Comparison of ENCODE assay signal across 1 cellular context in the genomic region with DNA sequence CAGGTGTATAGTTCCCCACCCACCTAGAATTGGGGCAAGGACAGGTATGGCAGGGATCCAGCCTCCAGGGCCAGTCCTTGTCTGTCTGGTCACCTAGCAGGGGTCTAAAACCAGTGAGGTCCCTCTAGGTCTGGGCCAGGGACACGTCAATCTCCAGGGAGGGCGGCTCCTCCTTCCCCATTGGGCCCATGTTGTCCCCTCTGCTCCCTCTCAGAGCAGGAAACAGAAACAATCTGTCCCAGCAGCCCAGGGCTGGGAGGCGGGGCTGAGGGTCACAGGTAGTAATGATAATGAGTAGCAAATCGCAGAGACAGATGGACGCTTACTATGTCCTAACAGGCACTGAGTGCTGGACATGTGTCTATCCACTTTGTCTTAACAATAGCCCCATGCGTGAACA.
TF ChIP-seq lines count a peak whose summit lies in the region.

No MANE protein-coding gene starts in this region.

TF ChIP-seq in HepG2, 621 proteins besides CTCF, POLR2A, EP300 and RAD21 (continued from another document):
- TF ChIP-seq, protein P1, sequence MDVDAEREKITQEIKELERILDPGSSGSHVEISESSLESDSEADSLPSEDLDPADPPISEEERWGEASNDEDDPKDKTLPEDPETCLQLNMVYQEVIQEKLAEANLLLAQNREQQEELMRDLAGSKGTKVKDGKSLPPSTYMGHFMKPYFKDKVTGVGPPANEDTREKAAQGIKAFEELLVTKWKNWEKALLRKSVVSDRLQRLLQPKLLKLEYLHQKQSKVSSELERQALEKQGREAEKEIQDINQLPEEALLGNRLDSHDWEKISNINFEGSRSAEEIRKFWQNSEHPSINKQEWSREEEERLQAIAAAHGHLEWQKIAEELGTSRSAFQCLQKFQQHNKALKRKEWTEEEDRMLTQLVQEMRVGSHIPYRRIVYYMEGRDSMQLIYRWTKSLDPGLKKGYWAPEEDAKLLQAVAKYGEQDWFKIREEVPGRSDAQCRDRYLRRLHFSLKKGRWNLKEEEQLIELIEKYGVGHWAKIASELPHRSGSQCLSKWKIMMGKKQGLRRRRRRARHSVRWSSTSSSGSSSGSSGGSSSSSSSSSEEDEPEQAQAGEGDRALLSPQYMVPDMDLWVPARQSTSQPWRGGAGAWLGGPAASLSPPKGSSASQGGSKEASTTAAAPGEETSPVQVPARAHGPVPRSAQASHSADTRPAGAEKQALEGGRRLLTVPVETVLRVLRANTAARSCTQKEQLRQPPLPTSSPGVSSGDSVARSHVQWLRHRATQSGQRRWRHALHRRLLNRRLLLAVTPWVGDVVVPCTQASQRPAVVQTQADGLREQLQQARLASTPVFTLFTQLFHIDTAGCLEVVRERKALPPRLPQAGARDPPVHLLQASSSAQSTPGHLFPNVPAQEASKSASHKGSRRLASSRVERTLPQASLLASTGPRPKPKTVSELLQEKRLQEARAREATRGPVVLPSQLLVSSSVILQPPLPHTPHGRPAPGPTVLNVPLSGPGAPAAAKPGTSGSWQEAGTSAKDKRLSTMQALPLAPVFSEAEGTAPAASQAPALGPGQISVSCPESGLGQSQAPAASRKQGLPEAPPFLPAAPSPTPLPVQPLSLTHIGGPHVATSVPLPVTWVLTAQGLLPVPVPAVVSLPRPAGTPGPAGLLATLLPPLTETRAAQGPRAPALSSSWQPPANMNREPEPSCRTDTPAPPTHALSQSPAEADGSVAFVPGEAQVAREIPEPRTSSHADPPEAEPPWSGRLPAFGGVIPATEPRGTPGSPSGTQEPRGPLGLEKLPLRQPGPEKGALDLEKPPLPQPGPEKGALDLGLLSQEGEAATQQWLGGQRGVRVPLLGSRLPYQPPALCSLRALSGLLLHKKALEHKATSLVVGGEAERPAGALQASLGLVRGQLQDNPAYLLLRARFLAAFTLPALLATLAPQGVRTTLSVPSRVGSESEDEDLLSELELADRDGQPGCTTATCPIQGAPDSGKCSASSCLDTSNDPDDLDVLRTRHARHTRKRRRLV (CRISPR knock-in tag; IDR thresholded peaks at IDR 0.05), result no peak
- TF ChIP-seq, protein P2, sequence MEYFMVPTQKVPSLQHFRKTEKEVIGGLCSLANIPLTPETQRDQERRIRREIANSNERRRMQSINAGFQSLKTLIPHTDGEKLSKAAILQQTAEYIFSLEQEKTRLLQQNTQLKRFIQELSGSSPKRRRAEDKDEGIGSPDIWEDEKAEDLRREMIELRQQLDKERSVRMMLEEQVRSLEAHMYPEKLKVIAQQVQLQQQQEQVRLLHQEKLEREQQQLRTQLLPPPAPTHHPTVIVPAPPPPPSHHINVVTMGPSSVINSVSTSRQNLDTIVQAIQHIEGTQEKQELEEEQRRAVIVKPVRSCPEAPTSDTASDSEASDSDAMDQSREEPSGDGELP (IDR thresholded peaks at IDR 0.05; ENCODE audit: borderline replicate concordance, low read depth), result no peak
- TF ChIP-seq, protein P3, sequence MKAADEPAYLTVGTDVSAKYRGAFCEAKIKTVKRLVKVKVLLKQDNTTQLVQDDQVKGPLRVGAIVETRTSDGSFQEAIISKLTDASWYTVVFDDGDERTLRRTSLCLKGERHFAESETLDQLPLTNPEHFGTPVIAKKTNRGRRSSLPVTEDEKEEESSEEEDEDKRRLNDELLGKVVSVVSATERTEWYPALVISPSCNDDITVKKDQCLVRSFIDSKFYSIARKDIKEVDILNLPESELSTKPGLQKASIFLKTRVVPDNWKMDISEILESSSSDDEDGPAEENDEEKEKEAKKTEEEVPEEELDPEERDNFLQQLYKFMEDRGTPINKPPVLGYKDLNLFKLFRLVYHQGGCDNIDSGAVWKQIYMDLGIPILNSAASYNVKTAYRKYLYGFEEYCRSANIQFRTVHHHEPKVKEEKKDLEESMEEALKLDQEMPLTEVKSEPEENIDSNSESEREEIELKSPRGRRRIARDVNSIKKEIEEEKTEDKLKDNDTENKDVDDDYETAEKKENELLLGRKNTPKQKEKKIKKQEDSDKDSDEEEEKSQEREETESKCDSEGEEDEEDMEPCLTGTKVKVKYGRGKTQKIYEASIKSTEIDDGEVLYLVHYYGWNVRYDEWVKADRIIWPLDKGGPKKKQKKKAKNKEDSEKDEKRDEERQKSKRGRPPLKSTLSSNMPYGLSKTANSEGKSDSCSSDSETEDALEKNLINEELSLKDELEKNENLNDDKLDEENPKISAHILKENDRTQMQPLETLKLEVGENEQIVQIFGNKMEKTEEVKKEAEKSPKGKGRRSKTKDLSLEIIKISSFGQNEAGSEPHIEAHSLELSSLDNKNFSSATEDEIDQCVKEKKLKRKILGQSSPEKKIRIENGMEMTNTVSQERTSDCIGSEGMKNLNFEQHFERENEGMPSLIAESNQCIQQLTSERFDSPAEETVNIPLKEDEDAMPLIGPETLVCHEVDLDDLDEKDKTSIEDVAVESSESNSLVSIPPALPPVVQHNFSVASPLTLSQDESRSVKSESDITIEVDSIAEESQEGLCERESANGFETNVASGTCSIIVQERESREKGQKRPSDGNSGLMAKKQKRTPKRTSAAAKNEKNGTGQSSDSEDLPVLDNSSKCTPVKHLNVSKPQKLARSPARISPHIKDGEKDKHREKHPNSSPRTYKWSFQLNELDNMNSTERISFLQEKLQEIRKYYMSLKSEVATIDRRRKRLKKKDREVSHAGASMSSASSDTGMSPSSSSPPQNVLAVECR (CRISPR knock-in tag; IDR thresholded peaks at IDR 0.05; ENCODE audit: borderline replicate concordance), result no peak
- TF ChIP-seq SYNCRIP (IDR thresholded peaks at IDR 0.05; ENCODE audit: insufficient read depth, low read depth, low read length) (no peak), TCF7L2 (IDR thresholded peaks at IDR 0.05; ENCODE audit: low read depth, low read length) (no peak), RBM39 (IDR thresholded peaks at IDR 0.05; ENCODE audit: low read depth, low read length, poor library complexity, severe bottlenecking) (no peak), KMT2A (CRISPR knock-in tag; IDR thresholded peaks at IDR 0.05) (no peak), ZNF747 (CRISPR knock-in tag; IDR thresholded peaks at IDR 0.05; ENCODE audit: borderline replicate concordance) (no peak), ZNF672 (CRISPR knock-in tag; IDR thresholded peaks at IDR 0.05) (no peak), KLF11 (CRISPR knock-in tag; IDR thresholded peaks at IDR 0.05) (no peak), SOX6 (IDR thresholded peaks at IDR 0.05) (no peak), SOX6 (CRISPR knock-in tag; IDR thresholded peaks at IDR 0.05) (no peak), SIN3B (IDR thresholded peaks at IDR 0.05; ENCODE audit: low read length) (no peak)
- TF ChIP-seq, protein P4, sequence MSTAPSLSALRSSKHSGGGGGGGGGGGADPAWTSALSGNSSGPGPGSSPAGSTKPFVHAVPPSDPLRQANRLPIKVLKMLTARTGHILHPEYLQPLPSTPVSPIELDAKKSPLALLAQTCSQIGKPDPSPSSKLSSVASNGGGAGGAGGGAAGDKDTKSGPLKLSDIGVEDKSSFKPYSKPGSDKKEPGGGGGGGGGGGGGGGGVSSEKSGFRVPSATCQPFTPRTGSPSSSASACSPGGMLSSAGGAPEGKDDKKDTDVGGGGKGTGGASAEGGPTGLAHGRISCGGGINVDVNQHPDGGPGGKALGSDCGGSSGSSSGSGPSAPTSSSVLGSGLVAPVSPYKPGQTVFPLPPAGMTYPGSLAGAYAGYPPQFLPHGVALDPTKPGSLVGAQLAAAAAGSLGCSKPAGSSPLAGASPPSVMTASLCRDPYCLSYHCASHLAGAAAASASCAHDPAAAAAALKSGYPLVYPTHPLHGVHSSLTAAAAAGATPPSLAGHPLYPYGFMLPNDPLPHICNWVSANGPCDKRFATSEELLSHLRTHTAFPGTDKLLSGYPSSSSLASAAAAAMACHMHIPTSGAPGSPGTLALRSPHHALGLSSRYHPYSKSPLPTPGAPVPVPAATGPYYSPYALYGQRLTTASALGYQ (CRISPR knock-in tag; IDR thresholded peaks at IDR 0.05), result no peak
